In genomic region chr17:2707721-2708584, GRCh38 we compare ENCODE assay signal across 8 cellular contexts. TPM values are rescaled to one million over a fixed set of nuclear protein-coding genes. Genes with fewer than 3 reads are reported as not detected.
A peak's percentile ranks its signal among the peaks of the same experiment; 100 is the strongest.
DNase-seq lines count a peak whose midpoint lies in the region; ATAC-seq and TF ChIP-seq lines count a peak whose summit lies in the region.

No MANE protein-coding gene starts in this region.

- DNase-seq in ACHN (peak; percentile 41), HFF-Myc (ENCODE audit: extremely low read depth, low read depth) (no peak), MCF 10A (ENCODE audit: unreplicated experiment) (no peak), left kidney (ENCODE audit: low read depth, low spot score) (peak; percentile 47), transverse colon (peak; percentile 35), UCSD-AML1 (lab: John Stamatoyannopoulos, UW; ENCODE audit: unreplicated experiment) (no peak)
- DNase-seq in activated T-helper 2 cell treated with anti-CD3 and anti-CD28 coated beads, Interferon-gamma antibody, Interleukin-2, Interleukin-4, amounts not matched to agents 10 μg/mL and 5 μg/mL and 100 μg/mL, durations not matched to agents 14 hours and 24 hours and 36 hours (ENCODE audit: low spot score) = no peak

- peak overlapping the region; percentile 98; the same call in 1 of the 2 replicates for H3K4me3 ChIP-seq in HFF-Myc (replicated peaks; ENCODE audit: low read depth, low read length)
- peak overlapping the region in 2 of 4 donors; percentile 6 to 91 for H3K4me3 ChIP-seq in transverse colon

- intact Hi-C loops in MCF 10A (cut with micrococcal nuclease) = no loop called here
- intact Hi-C loops in transverse colon (cut with DNase I; ENCODE audit: low total_unique reads) = no loop called here
- intact Hi-C loops in activated T-helper 2 cell treated with anti-CD3 and anti-CD28 coated beads, Interferon-gamma antibody, Interleukin-2, Interleukin-4, amounts not matched to agents 10 μg/mL and 5 μg/mL and 100 μg/mL, durations not matched to agents 14 hours and 24 hours and 36 hours (cut with micrococcal nuclease) = no loop called here

- CTCF ChIA-PET in MCF 10A (lab: Yijun Ruan, JAX) = interaction anchor here (0.6 kb wide), 1 partner anchor 1349 kb away, joined by 3 read pairs; no protein-coding TSS in a partner anchor

- H3K27me3 Mint-ChIP-seq in MCF 10A (ENCODE audit: insufficient read depth, unreplicated experiment) = no peaks in the 10 kb centered on the region
- H3K27me3 Mint-ChIP-seq in activated T-helper 2 cell treated with anti-CD3 and anti-CD28 coated beads, Interferon-gamma antibody, Interleukin-2, Interleukin-4, amounts not matched to agents 10 μg/mL and 5 μg/mL and 100 μg/mL, durations not matched to agents 14 hours and 24 hours and 36 hours (ENCODE audit: low read depth) = no peaks in the 10 kb centered on the region

- H3K4me1 ChIP-seq in transverse colon = peaks cover 31 to 56% (median 47%) of the 10 kb centered on the region in 4 donors

- TF ChIP-seq CTCF in HFF-Myc (IDR thresholded peaks at IDR 0.05; ENCODE audit: low read depth, low read length, missing control alignments) (peak; percentile 48), MCF 10A (IDR thresholded peaks at IDR 0.05; ENCODE audit: unreplicated experiment) (no peak), transverse colon (IDR thresholded peaks at IDR 0.05) (peak; percentile 11 to 37 (median 23))

- no peaks in the 10 kb centered on the region for H3K27me3 ChIP-seq in transverse colon

- peak overlapping the region; percentile 92 for H3K4me3 Mint-ChIP-seq in MCF 10A (ENCODE audit: unreplicated experiment)
- no peak overlapping the region for H3K4me3 Mint-ChIP-seq in activated T-helper 2 cell treated with anti-CD3 and anti-CD28 coated beads, Interferon-gamma antibody, Interleukin-2, Interleukin-4, amounts not matched to agents 10 μg/mL and 5 μg/mL and 100 μg/mL, durations not matched to agents 14 hours and 24 hours and 36 hours (ENCODE audit: low read depth)

- peaks cover 38% of the 10 kb centered on the region for H3K4me1 Mint-ChIP-seq in MCF 10A (ENCODE audit: insufficient read depth, unreplicated experiment)
- peaks cover 30% of the 10 kb centered on the region for H3K4me1 Mint-ChIP-seq in activated T-helper 2 cell treated with anti-CD3 and anti-CD28 coated beads, Interferon-gamma antibody, Interleukin-2, Interleukin-4, amounts not matched to agents 10 μg/mL and 5 μg/mL and 100 μg/mL, durations not matched to agents 14 hours and 24 hours and 36 hours (ENCODE audit: low read depth)

- H3K36me3 ChIP-seq in transverse colon = peaks cover 0 to 13% (median 0%) of the 10 kb centered on the region in 4 donors

- no peak for TF ChIP-seq EP300 in transverse colon (IDR thresholded peaks at IDR 0.05; ENCODE audit: low read depth)

- POLR2A ChIA-PET in MCF 10A (lab: Yijun Ruan, JAX) = no interaction called here

- H3K27ac ChIP-seq in transverse colon = peak overlapping the region; percentile 90 to 93 (median 92)

- H3K9me3 ChIP-seq in transverse colon = no peaks in the 10 kb centered on the region

- ATAC-seq in HG03175 (IDR thresholded peaks at IDR 0.05; ENCODE audit: unreplicated experiment) = no peak

- TF ChIP-seq POLR2A in transverse colon (IDR thresholded peaks at IDR 0.05) = no peak

- H3K9me3 Mint-ChIP-seq in MCF 10A (ENCODE audit: unreplicated experiment) = no peaks in the 10 kb centered on the region
- no peaks in the 10 kb centered on the region for H3K9me3 Mint-ChIP-seq in activated T-helper 2 cell treated with anti-CD3 and anti-CD28 coated beads, Interferon-gamma antibody, Interleukin-2, Interleukin-4, amounts not matched to agents 10 μg/mL and 5 μg/mL and 100 μg/mL, durations not matched to agents 14 hours and 24 hours and 36 hours

- WGBS in transverse colon (ENCODE audit: low coverage in 1 of 2), 2 donors = 66% methylated on average over 12 of the region's 13 CpGs; no CpG with 5 or more reads in 1 of the 2 donors

- no peak overlapping the region for H3K27ac Mint-ChIP-seq in MCF 10A (ENCODE audit: low read depth, unreplicated experiment)
- H3K27ac Mint-ChIP-seq in activated T-helper 2 cell treated with anti-CD3 and anti-CD28 coated beads, Interferon-gamma antibody, Interleukin-2, Interleukin-4, amounts not matched to agents 10 μg/mL and 5 μg/mL and 100 μg/mL, durations not matched to agents 14 hours and 24 hours and 36 hours = no peak overlapping the region

- BruUV-seq in MCF 10A (replicated peaks; lab: Mats Ljungman, UMichigan) = no TSS peak

- peaks cover 21% of the 10 kb centered on the region for H3K36me3 Mint-ChIP-seq in MCF 10A (ENCODE audit: insufficient read depth, unreplicated experiment)
- peaks cover 14% of the 10 kb centered on the region for H3K36me3 Mint-ChIP-seq in activated T-helper 2 cell treated with anti-CD3 and anti-CD28 coated beads, Interferon-gamma antibody, Interleukin-2, Interleukin-4, amounts not matched to agents 10 μg/mL and 5 μg/mL and 100 μg/mL, durations not matched to agents 14 hours and 24 hours and 36 hours (ENCODE audit: low read depth)

- in situ Hi-C loops in ACHN (cut with HindIII; ENCODE audit: low pct_ligation_motif_present, low pct_unique_long_range_greater_than_20kb, low sequenced_read_pairs) (no loop called here), transverse colon (cut with MboI; ENCODE audit: low pct_ligation_motif_present in 1 of 4, low pct_unique_long_range_greater_than_20kb in 1 of 4, low sequenced_read_pairs in 3 of 4) (no loop called here)

RNA-seq across cellular contexts. Expression of gene CLUH, which starts 3.6 kb away (rescaled TPM):
- total RNA-seq in MCF 10A (2022) (66.6 and 80.4 TPM in 2 replicates), transverse colon (1,000 to 10,000 TPM in 1 of 4 donors, 100 to 1,000 TPM in 3; 127 to 1,072 (median 208) TPM)
- 129 and 130 TPM in 2 replicates for total RNA-seq in activated T-helper 2 cell treated with anti-CD3 and anti-CD28 coated beads, Interferon-gamma antibody, Interleukin-2, Interleukin-4, amounts not matched to agents 10 μg/mL and 5 μg/mL and 100 μg/mL, durations not matched to agents 14 hours and 24 hours and 36 hours

RNA-seq across cellular contexts. Expression of gene CCDC92B, which starts 41.5 kb away (rescaled TPM):
- total RNA-seq in MCF 10A (2022) = not detected in 2 replicates
- under 1 TPM in 3 of 4 donors, not detected in 1; 0.48 to 0.82 (median 0.75) TPM for total RNA-seq in transverse colon
- 0.11 and 0.21 TPM in 2 replicates for total RNA-seq in activated T-helper 2 cell treated with anti-CD3 and anti-CD28 coated beads, Interferon-gamma antibody, Interleukin-2, Interleukin-4, amounts not matched to agents 10 μg/mL and 5 μg/mL and 100 μg/mL, durations not matched to agents 14 hours and 24 hours and 36 hours

Comparison
In these comparisons a context has a peak if more than half of its experiments do, and no peak if none do; other contexts are left out.
1. DNase-seq: peak in ACHN (single experiment), left kidney (single experiment) and transverse colon (single experiment); none in HFF-Myc (single experiment), MCF 10A (single experiment), activated T-helper 2 cell treated with anti-CD3 and anti-CD28 coated beads, Interferon-gamma antibody, Interleukin-2, Interleukin-4, amounts not matched to agents 10 μg/mL and 5 μg/mL and 100 μg/mL, durations not matched to agents 14 hours and 24 hours and 36 hours (single experiment) and UCSD-AML1 (single experiment).